17 cellular contexts compared by ENCODE assay signal in genomic region chr12:116265361-116266128, GRCh38. TPM values are rescaled to one million over a fixed set of nuclear protein-coding genes. Genes with fewer than 3 reads are reported as not detected.
DNase-seq lines count a peak whose midpoint lies in the region; ATAC-seq lines count a peak whose summit lies in the region.
"Had no signal": no experiment of that assay in that cellular context is flagged by ENCODE, and none has a peak within 500 bp of the region (broad histone marks: within the 10 kb centered on the region; RNA-seq: fewer than 3 reads in every experiment).

No MANE protein-coding gene starts in this region.

- H3K23ac ChIP-seq in trophoblast cell (ENCODE audit: low read length): no peak overlapping the region

- H3K4me2 ChIP-seq in trophoblast cell (ENCODE audit: low read length): no peak overlapping the region

- H3K36me3 ChIP-seq in endocrine pancreas (ENCODE audit: control insufficient read depth, insufficient read depth, low read length) (no peaks in the 10 kb centered on the region), trophoblast cell (ENCODE audit: control insufficient read depth in 1 of 2, insufficient read depth in 2 of 2, low read length in 2 of 2) (no peaks in the 10 kb centered on the region)
- H3K36me3 ChIP-seq: brain microvascular endothelial cell, left lung had no signal

- no peak overlapping the region for H3K18ac ChIP-seq in trophoblast cell (ENCODE audit: low read length)

- no peak overlapping the region for H2AFZ ChIP-seq in trophoblast cell (ENCODE audit: insufficient read depth, low read length, poor library complexity)

- H4K12ac ChIP-seq in trophoblast cell (ENCODE audit: low read depth, low read length): no peak overlapping the region

- no peaks in the 10 kb centered on the region for H3K27me3 ChIP-seq in endocrine pancreas (ENCODE audit: control insufficient read depth, insufficient read depth, low read length)
- no peaks in the 10 kb centered on the region for H3K27me3 ChIP-seq in trophoblast cell (ENCODE audit: insufficient read depth, low read length)
- H3K27me3 ChIP-seq: brain microvascular endothelial cell, left lung had no signal

- H3K79me1 ChIP-seq in trophoblast cell (ENCODE audit: low read length): no peaks in the 10 kb centered on the region

- H3K4me3 ChIP-seq in endocrine pancreas (ENCODE audit: control insufficient read depth, insufficient read depth, low read length): peak overlapping the region; percentile 25
- no peak overlapping the region for H3K4me3 ChIP-seq in trophoblast cell (ENCODE audit: low read depth, low read length)
- H3K4me3 ChIP-seq: left lung had no signal

- no peak overlapping the region for H2BK120ac ChIP-seq in trophoblast cell (ENCODE audit: insufficient read depth, low read length, poor library complexity)

- no peak overlapping the region for H4K91ac ChIP-seq in trophoblast cell (ENCODE audit: low read depth, low read length)

- no peak overlapping the region for H4K8ac ChIP-seq in trophoblast cell (ENCODE audit: low read depth, low read length)

- H3K14ac ChIP-seq in trophoblast cell (ENCODE audit: low read length): no peak overlapping the region

- no peak overlapping the region for H3K27ac ChIP-seq in trophoblast cell (ENCODE audit: low read depth, low read length)
- H3K27ac ChIP-seq: C4-2B, left lung had no signal

- peak; percentile 55 for DNase-seq in DMS79 treated with DMSO at 0.1 percent for 48 hours (lab: John Stamatoyannopoulos, UW)
- DNase-seq in NCI-H446 treated with DMSO at 0.1 percent for 48 hours (lab: John Stamatoyannopoulos, UW): peak; percentile 24
- peak in 1 of 2 donors; percentile 88 for DNase-seq in trophoblast cell
- no peak for DNase-seq in NCI-H526 treated with DMSO at 0.1 percent for 48 hours (lab: John Stamatoyannopoulos, UW)
- DNase-seq: activated CD4-positive, alpha-beta T cell treated with anti-CD3 and anti-CD28 coated beads for 48 hours; activated naive CD4-positive, alpha-beta T cell treated with anti-CD3 and anti-CD28 coated beads, Interleukin-2, amount 50 U/mL, for 16 hours; brain microvascular endothelial cell; Kasumi-1; left lung; NCI-H1436 treated with DMSO at 0.1 percent for 48 hours; NK-92 treated with Interleukin-12 subunit alpha and Interleukin-12 subunit beta, amount 100 ng/mL, for 24 hours; stimulated activated CD4-positive, alpha-beta T cell treated with anti-CD3 and anti-CD28 coated beads, Interleukin-12 subunit alpha, Interleukin-12 subunit beta, amount 100 ng/mL, for 4 hours; stimulated activated naive CD4-positive, alpha-beta T cell had no signal

- peaks cover 20% of the 10 kb centered on the region for H3K4me1 ChIP-seq in endocrine pancreas (ENCODE audit: control insufficient read depth, insufficient read depth, low read length)
- H3K4me1 ChIP-seq in trophoblast cell (ENCODE audit: control insufficient read depth in 1 of 2, insufficient read depth in 2 of 2, low read length in 2 of 2): peaks cover 2 to 13% of the 10 kb centered on the region in 2 experiments

- ATAC-seq in GM19397 (IDR thresholded peaks at IDR 0.05; ENCODE audit: unreplicated experiment) (no peak), HG03457 (IDR thresholded peaks at IDR 0.05; ENCODE audit: unreplicated experiment) (no peak)

- H3K4ac ChIP-seq in trophoblast cell (ENCODE audit: low read depth, low read length): peak overlapping the region; percentile 84

- no peak overlapping the region for H2AK5ac ChIP-seq in trophoblast cell (ENCODE audit: low read length)

- no peak overlapping the region for H2BK12ac ChIP-seq in trophoblast cell (ENCODE audit: low read length)

- H3K9ac ChIP-seq in endocrine pancreas (ENCODE audit: control insufficient read depth, insufficient read depth, low read length): no peak overlapping the region
- no peak overlapping the region for H3K9ac ChIP-seq in trophoblast cell (ENCODE audit: low read length)

- no peak overlapping the region for H2BK5ac ChIP-seq in trophoblast cell (ENCODE audit: low read depth, low read length, poor library complexity)

- no CpG with 5 or more reads among the region's 7 CpGs for WGBS in trophoblast cell (ENCODE audit: extremely low coverage, insufficient coverage, insufficient read length)

- H3K79me2 ChIP-seq in trophoblast cell (ENCODE audit: control insufficient read depth, insufficient read depth, low read length, poor library complexity): peaks cover 19% of the 10 kb centered on the region

- no peaks in the 10 kb centered on the region for H3K9me3 ChIP-seq in endocrine pancreas (ENCODE audit: control insufficient read depth, low read length)
- no peaks in the 10 kb centered on the region for H3K9me3 ChIP-seq in trophoblast cell (ENCODE audit: insufficient read depth, low read depth, low read length)
- H3K9me3 ChIP-seq: left lung had no signal

RNA-seq across cellular contexts. Expression of gene MED13L, which starts 11.9 kb away (rescaled TPM):
- polyA plus RNA-seq in trophoblast cell (2013): 34.4 and 38.4 TPM in 2 replicates
